ENCODE assay signal across 22 cellular contexts in the genomic region with DNA sequence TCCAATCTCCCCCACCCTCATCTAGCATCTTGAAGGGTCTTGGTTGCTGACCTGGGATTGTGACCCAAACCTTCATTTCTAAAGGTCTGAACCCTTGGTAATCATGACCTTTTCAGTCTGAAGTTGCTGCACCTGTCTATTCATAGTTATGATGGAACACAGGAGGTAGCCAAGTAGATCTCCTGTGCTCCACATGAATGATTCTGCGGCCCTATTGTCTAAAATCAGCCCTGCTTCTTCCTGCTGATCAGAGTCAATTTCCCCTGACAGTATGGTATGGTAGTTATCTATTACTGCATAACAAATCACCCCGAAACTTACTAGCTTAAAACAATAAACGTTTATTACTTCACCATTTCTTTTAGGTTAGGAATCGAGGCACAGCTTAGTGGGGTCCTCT.
"Had no signal": no experiment of that assay in that cellular context is flagged by ENCODE, and none has a peak within 500 bp of the region (broad histone marks: within the 10 kb centered on the region; RNA-seq: fewer than 3 reads in every experiment).

No MANE protein-coding gene starts in this region.

- DNase-seq: activated CD4-positive, alpha-beta T cell treated with anti-CD3 and anti-CD28 coated beads, Interleukin-2, amount 10 ng/mL, durations not matched to agents 7 days and 5 days; activated CD8-positive, alpha-beta T cell treated with anti-CD3 and anti-CD28 coated beads, Interleukin-2, amount 10 ng/mL, durations not matched to agents 7 days and 5 days; activated effector memory CD4-positive, alpha-beta T cell treated with anti-CD3 and anti-CD28 coated beads, Interleukin-2, amount 50 U/mL, for 16 hours; activated T-cell treated with anti-CD3 and anti-CD28 coated beads, Interleukin-2, amount 50 U/mL, for 4 hours; colonic mucosa; endodermal cell; foreskin fibroblast; glutamatergic neuron; hypothalamus; stimulated activated CD4-positive, alpha-beta T cell treated with anti-CD3 and anti-CD28 coated beads, Interleukin-12 subunit alpha, Interleukin-12 subunit beta, amount 100 ng/mL, for 4 hours; stimulated activated CD4-positive, alpha-beta T cell treated with anti-CD3 and anti-CD28 coated beads, Interleukin-2, amount 100 ng/mL, for 24 hours; uterus had no signal

- H3K4me3 Mint-ChIP-seq: activated CD4-positive, alpha-beta T cell treated with anti-CD3 and anti-CD28 coated beads, Interleukin-2, amount 10 ng/mL, durations not matched to agents 7 days and 5 days; activated CD8-positive, alpha-beta T cell treated with anti-CD3 and anti-CD28 coated beads, Interleukin-2, amount 10 ng/mL, durations not matched to agents 7 days and 5 days; activated naive CD4-positive, alpha-beta T cell treated with anti-CD3 and anti-CD28 coated beads, Interleukin-2, amount 50 U/mL, for 24 hours; activated T-cell treated with anti-CD3 and anti-CD28 coated beads, Interleukin-2, amount 50 U/mL, for 4 hours; central memory CD8-positive, alpha-beta T cell; endodermal cell; neural crest cell; stimulated activated naive CD8-positive, alpha-beta T cell treated with anti-CD3 and anti-CD28 coated beads, Interleukin-15, Interleukin-2, amounts not matched to agents 100 ng/mL and 50 ng/mL, for 24 hours had no signal

- H3K4me3 ChIP-seq: ascending aorta, colonic mucosa, lung, tibial nerve, uterus had no signal

- H3K9me3 Mint-ChIP-seq: central memory CD8-positive, alpha-beta T cell had no signal

- ATAC-seq: activated CD4-positive, CD25-positive, alpha-beta regulatory T cell treated with anti-CD3 and anti-CD28 coated beads, Interleukin-2, amount 50 U/mL, for 24 hours; activated CD8-positive, alpha-beta T cell treated with anti-CD3 and anti-CD28 coated beads, Interleukin-2, amount 10 ng/mL, durations not matched to agents 7 days and 5 days; activated T-cell treated with anti-CD3 and anti-CD28 coated beads, Interleukin-2, amount 50 U/mL, for 4 hours; left lobe of liver had no signal

- H3K27ac Mint-ChIP-seq: activated CD4-positive, alpha-beta T cell treated with anti-CD3 and anti-CD28 coated beads, Interleukin-2, amount 10 ng/mL, durations not matched to agents 7 days and 5 days; activated CD8-positive, alpha-beta T cell treated with anti-CD3 and anti-CD28 coated beads, Interleukin-2, amount 10 ng/mL, durations not matched to agents 7 days and 5 days; activated naive CD4-positive, alpha-beta T cell treated with anti-CD3 and anti-CD28 coated beads, Interleukin-2, amount 50 U/mL, for 24 hours; endodermal cell; progenitor cell of endocrine pancreas; stimulated activated naive CD8-positive, alpha-beta T cell treated with anti-CD3 and anti-CD28 coated beads, Interleukin-15, Interleukin-2, amounts not matched to agents 100 ng/mL and 50 ng/mL, for 24 hours had no signal

- H3K4me1 Mint-ChIP-seq: activated CD4-positive, alpha-beta T cell treated with anti-CD3 and anti-CD28 coated beads, Interleukin-2, amount 10 ng/mL, durations not matched to agents 7 days and 5 days; activated naive CD4-positive, alpha-beta T cell treated with anti-CD3 and anti-CD28 coated beads, Interleukin-2, amount 50 U/mL, for 24 hours; central memory CD8-positive, alpha-beta T cell; endodermal cell; neural crest cell had no signal
